10 cellular contexts compared by ENCODE assay signal in the genomic region with DNA sequence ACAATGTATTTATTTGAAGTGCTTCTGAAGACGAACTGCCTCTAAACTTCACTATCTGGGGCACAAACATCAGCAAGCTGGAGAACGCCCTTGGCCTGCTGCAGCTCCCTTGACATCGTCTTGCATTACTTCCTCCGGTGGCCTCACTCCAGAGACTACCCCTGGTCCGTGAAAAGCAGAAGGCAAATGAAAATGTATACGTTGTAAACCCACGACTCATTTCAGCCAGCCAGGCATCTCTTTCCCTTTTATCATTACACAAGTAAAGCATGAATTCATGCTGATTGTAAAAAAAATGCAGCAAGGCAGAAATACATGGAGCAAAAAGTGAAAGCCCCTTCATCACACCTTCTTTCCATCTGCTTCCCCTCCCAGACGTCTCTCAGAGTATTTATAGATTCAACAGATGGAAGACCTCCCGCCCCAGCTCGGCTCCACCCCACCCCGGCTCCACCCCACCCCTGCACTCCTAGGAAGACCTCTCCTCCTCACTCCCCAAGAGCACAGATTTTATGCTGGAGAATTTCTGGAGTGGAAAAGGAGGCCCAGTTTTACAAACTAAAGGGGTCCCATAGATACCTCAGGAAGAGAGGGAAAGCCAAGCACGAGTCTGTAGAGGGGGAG. TPM values are rescaled to one million over a fixed set of nuclear protein-coding genes. Genes with fewer than 3 reads are reported as not detected.
DNase-seq lines count a peak whose midpoint lies in the region; TF ChIP-seq lines count a peak whose summit lies in the region.
"Had no signal": no experiment of that assay in that cellular context is flagged by ENCODE, and none has a peak within 500 bp of the region (broad histone marks: within the 10 kb centered on the region; RNA-seq: fewer than 3 reads in every experiment).

No MANE protein-coding gene starts in this region.

- TF ChIP-seq CTCF in GM12875 (IDR thresholded peaks at IDR 0.05; ENCODE audit: borderline replicate concordance, insufficient read depth, low read depth, low read length) (no peak), neutrophil (IDR thresholded peaks at IDR 0.05) (no peak)

- H3K27ac ChIP-seq in HUES64 (ENCODE audit: low read depth, low read length) (peak overlapping the region; percentile 66), ectodermal cell (ENCODE audit: insufficient read depth, low read depth, low read length, poor library complexity, severe bottlenecking) (peak overlapping the region; percentile 95), neutrophil (peak overlapping the region; percentile 62)

- peak overlapping the region; percentile 21 for H3K4me3 ChIP-seq in GM12875 (ENCODE audit: low read depth, low read length)
- no peak overlapping the region for H3K4me3 ChIP-seq in HUES64 (ENCODE audit: low read length)
- no peak overlapping the region for H3K4me3 ChIP-seq in ectodermal cell (ENCODE audit: insufficient read depth, low read depth, low read length)
- H3K4me3 ChIP-seq in neutrophil (ENCODE audit: low read depth in 1 of 2, low read length in 1 of 2) = peak overlapping the region; percentile 14 to 36

- 59% methylated on average over 12 of the region's 12 CpGs for WGBS in HUES64
- WGBS in ectodermal cell, 2 experiments = 63 to 68% methylated on average over 10 to 11 of the region's 12 CpGs

- H3K9ac ChIP-seq in HUES64 (ENCODE audit: low read depth, low read length) = peak overlapping the region; percentile 59

- H3K4me1 ChIP-seq in HUES64 (ENCODE audit: insufficient read depth, low read length) (peaks cover 19% of the 10 kb centered on the region), ectodermal cell (ENCODE audit: control insufficient read depth, insufficient read depth, low read length) (peaks cover 14% of the 10 kb centered on the region), neutrophil (ENCODE audit: control insufficient read depth in 1 of 2, insufficient read depth in 1 of 2, low read depth in 1 of 2, low read length in 1 of 2) (peaks cover 11 to 17% of the 10 kb centered on the region in 2 experiments)

- DNase-seq in NCI-H2196 treated with DMSO at 0.1 percent for 48 hours (lab: John Stamatoyannopoulos, UW; ENCODE audit: unreplicated experiment) (no peak), HEK293T (ENCODE audit: extremely low spot score) (no peak)
- no peak for DNase-seq in activated CD4-positive, alpha-beta T cell treated with anti-CD3 and anti-CD28 coated beads, Interleukin-2, amount 50 U/mL, for 48 hours
- DNase-seq: DMS53, NCI-H2107, SHP77 had no signal

- POLR2A ChIA-PET in HEK293T (lab: Yijun Ruan, JAX) = no interaction called here

- H3K27me3 ChIP-seq in HUES64 (ENCODE audit: insufficient read depth, low read length) (no peaks in the 10 kb centered on the region), ectodermal cell (ENCODE audit: control insufficient read depth, insufficient read depth, low read length, poor library complexity, severe bottlenecking) (no peaks in the 10 kb centered on the region), neutrophil (no peaks in the 10 kb centered on the region)

- H3K36me3 ChIP-seq in HUES64 (ENCODE audit: insufficient read depth, low read length) (no peaks in the 10 kb centered on the region), ectodermal cell (ENCODE audit: control insufficient read depth, insufficient read depth, low read length) (no peaks in the 10 kb centered on the region), neutrophil (no peaks in the 10 kb centered on the region)

- H3K9me3 ChIP-seq in HUES64 (ENCODE audit: insufficient read depth, low read depth, low read length) (peaks cover 6% of the 10 kb centered on the region; the same call in 1 of the 2 replicates), ectodermal cell (ENCODE audit: control insufficient read depth, low read length) (no peaks in the 10 kb centered on the region), neutrophil (no peaks in the 10 kb centered on the region)

- CTCF ChIA-PET in HEK293T (lab: Yijun Ruan, JAX) = no interaction called here

TF ChIP-seq in HEK293T, 16 proteins besides CTCF, POLR2A, EP300 and RAD21:
- TF ChIP-seq ELF4 (IDR thresholded peaks at IDR 0.05) (no peak), FOXA1 (IDR thresholded peaks at IDR 0.05) (no peak), NFRKB (IDR thresholded peaks at IDR 0.05) (no peak), SP1 (IDR thresholded peaks at IDR 0.05) (no peak), BHLHE40 (IDR thresholded peaks at IDR 0.05; ENCODE audit: borderline replicate concordance) (no peak), TARDBP (IDR thresholded peaks at IDR 0.05) (no peak), HDGF (IDR thresholded peaks at IDR 0.05; ENCODE audit: borderline replicate concordance) (no peak), ARNT (IDR thresholded peaks at IDR 0.05) (no peak), FOXM1 (IDR thresholded peaks at IDR 0.05; ENCODE audit: borderline replicate concordance) (no peak), CTBP1 (IDR thresholded peaks at IDR 0.05; ENCODE audit: borderline replicate concordance) (no peak)

RNA-seq across cellular contexts. Expression of a gene that starts 41.6 kb away (rescaled TPM):
- polyA plus RNA-seq in HUES64 (2013, experiment 1 of 2) = 41.0 TPM
- 46.3 TPM for polyA plus RNA-seq in HUES64 (2013, experiment 2 of 2)
- 69.7 TPM for polyA plus RNA-seq in ectodermal cell (2013, experiment 1 of 4)
- polyA plus RNA-seq in ectodermal cell (2013, experiment 2 of 4) = 65.7 TPM
- 50.9 TPM for polyA plus RNA-seq in ectodermal cell (2013, experiment 3 of 4)
- 54.6 TPM for polyA plus RNA-seq in ectodermal cell (2013, experiment 4 of 4)

Comparison
In these comparisons a context has a peak if more than half of its experiments do, and no peak if none do; other contexts are left out.
1. H3K4me3 ChIP-seq: peak in GM12875 (single experiment) and neutrophil (2 of 2); none in HUES64 (single experiment) and ectodermal cell (single experiment).
2. Peak in every context shown above with its lines, with median percentiles within 50 percentile points of each other: H3K27ac ChIP-seq.